In genomic region chr11:859394-860131, GRCh38 we compare ENCODE assay signal across 9 cellular contexts. TPM values are rescaled to one million over a fixed set of nuclear protein-coding genes. Genes with fewer than 3 reads are reported as not detected.
A peak's percentile ranks its signal among the peaks of the same experiment; 100 is the strongest.
DNase-seq lines count a peak whose midpoint lies in the region; ATAC-seq, FAIRE-seq and TF ChIP-seq lines count a peak whose summit lies in the region.
"Had no signal": no experiment of that assay in that cellular context is flagged by ENCODE, and none has a peak within 500 bp of the region (broad histone marks: within the 10 kb centered on the region; RNA-seq: fewer than 3 reads in every experiment).

No MANE protein-coding gene starts in this region.

- H3K4me1 ChIP-seq in A549 = peaks cover 49% of the 10 kb centered on the region
- H3K4me1 ChIP-seq in adrenal gland (replicated peaks in 1 of 2) = peaks cover 0 to 19% of the 10 kb centered on the region in 2 donors
- peaks cover 31% of the 10 kb centered on the region for H3K4me1 ChIP-seq in hepatocyte (ENCODE audit: insufficient read depth)
- peaks cover 5% of the 10 kb centered on the region in 2 donors for H3K4me1 ChIP-seq in thyroid gland

- H3K9me3 ChIP-seq in A549 (no peaks in the 10 kb centered on the region), adrenal gland (replicated peaks in 1 of 3) (no peaks in the 10 kb centered on the region), hepatocyte (ENCODE audit: low read depth) (no peaks in the 10 kb centered on the region), thyroid gland (no peaks in the 10 kb centered on the region)

- DNase-seq in A549 (ENCODE audit: low read depth in 1 of 2, low spot score in 1 of 2) = peak; percentile 65 to 70
- DNase-seq in MV-4-11 (lab: John Stamatoyannopoulos, UW) = peak; percentile 44
- peak in 6 of 7 donors; percentile 76 to 90 (median 84) for DNase-seq in adrenal gland
- peak; percentile 87 for DNase-seq in hepatocyte (ENCODE audit: low spot score)
- peak; percentile 77 to 81 for DNase-seq in thyroid gland
- no peak for DNase-seq in ACHN
- DNase-seq in natural killer cell = no peak
- DNase-seq: activated B cell treated with CpG ODN at 0.5 μM for 24 hours had no signal

- H3K4me3 ChIP-seq in A549 = no peak overlapping the region
- H3K4me3 ChIP-seq in adrenal gland = no peak overlapping the region
- H3K4me3 ChIP-seq in hepatocyte = no peak overlapping the region
- no peak overlapping the region for H3K4me3 ChIP-seq in thyroid gland (replicated peaks in 1 of 3)

- H3K4me2 ChIP-seq in A549 (no peak overlapping the region), hepatocyte (peak overlapping the region; percentile 67)

- no peaks in the 10 kb centered on the region for H3K36me3 Mint-ChIP-seq in natural killer cell

- H3K79me2 ChIP-seq in hepatocyte = no peaks in the 10 kb centered on the region

- CTCF ChIA-PET in A549 (lab: Yijun Ruan, JAX) = interaction anchor here (0.7 to 9.0 kb wide), 6 partner anchors 8 to 192 kb away, joined by 3 to 34 read pairs (median 4); no protein-coding TSS in a partner anchor

- no peak for TF ChIP-seq RAD21 in A549 (conservative IDR thresholded peaks at IDR 0.05 in 1 of 2, IDR thresholded peaks at IDR 0.05 in 1 of 2)

- H3K27me3 ChIP-seq in adrenal gland = no peaks in the 10 kb centered on the region
- no peaks in the 10 kb centered on the region for H3K27me3 ChIP-seq in hepatocyte
- H3K27me3 ChIP-seq in thyroid gland = no peaks in the 10 kb centered on the region

- H3K9me3 Mint-ChIP-seq in natural killer cell = no peaks in the 10 kb centered on the region
- H3K9me3 Mint-ChIP-seq: activated B cell treated with CpG ODN at 0.5 μM for 24 hours had no signal

- TF ChIP-seq EP300 in A549 (IDR thresholded peaks at IDR 0.05) = no peak

- H3K4me1 Mint-ChIP-seq in natural killer cell = peaks cover 7 to 12% of the 10 kb centered on the region in 2 donors
- H3K4me1 Mint-ChIP-seq: activated B cell treated with CpG ODN at 0.5 μM for 24 hours had no signal

- in situ Hi-C loops in ACHN (cut with HindIII; ENCODE audit: low pct_ligation_motif_present, low pct_unique_long_range_greater_than_20kb, low sequenced_read_pairs) = no loop called here

- 66% methylated on average over 19 of the region's 31 CpGs for WGBS in A549 (ENCODE audit: missing lambda C conversion rate)
- 18 to 55% (median 38%) methylated on average over 4 to 30 of the region's 31 CpGs for WGBS in adrenal gland, 4 donors
- WGBS in hepatocyte (ENCODE audit: low lambda C conversion rate, missing lambda C conversion rate) = 60% methylated on average over 14 of the region's 31 CpGs
- 46 to 59% methylated on average over 14 to 20 of the region's 31 CpGs for WGBS in thyroid gland, 2 donors

- H3K9me2 ChIP-seq in hepatocyte (replicated peaks; ENCODE audit: insufficient read depth) = no peaks in the 10 kb centered on the region

- no peaks in the 10 kb centered on the region for H3K27me3 Mint-ChIP-seq in natural killer cell (ENCODE audit: low read depth in 2 of 2)
- H3K27me3 Mint-ChIP-seq: activated B cell treated with CpG ODN at 0.5 μM for 24 hours had no signal

- peak overlapping the region in 1 of 2 experiments; percentile 71; a peak in 3 of 6 replicates for H3K27ac ChIP-seq in A549
- peak overlapping the region in 2 of 5 donors; percentile 41 to 59 for H3K27ac ChIP-seq in adrenal gland
- peak overlapping the region; percentile 76 for H3K27ac ChIP-seq in hepatocyte
- no peak overlapping the region for H3K27ac ChIP-seq in thyroid gland

- POLR2A ChIA-PET in A549 (lab: Yijun Ruan, JAX) = interaction anchor here (1.0 to 1.2 kb wide), 2 partner anchors 8 to 11 kb away, joined by 5 to 7 read pairs; no protein-coding TSS in a partner anchor

- H3K36me3 ChIP-seq in adrenal gland (replicated peaks in 1 of 2) (no peaks in the 10 kb centered on the region), hepatocyte (replicated peaks; ENCODE audit: insufficient read depth, low read depth) (no peaks in the 10 kb centered on the region), thyroid gland (peaks cover 3 to 10% of the 10 kb centered on the region in 2 donors)

- H3K27ac Mint-ChIP-seq in natural killer cell = no peak overlapping the region
- H3K27ac Mint-ChIP-seq: activated B cell treated with CpG ODN at 0.5 μM for 24 hours had no signal

- no peaks in the 10 kb centered on the region for H4K20me1 ChIP-seq in hepatocyte (ENCODE audit: insufficient read depth, poor library complexity, severe bottlenecking)

- no peak for FAIRE-seq in A549 (lab: Jason Lieb, UNC)

- intact Hi-C loops in adrenal gland (cut with DNase I) = loop anchor here in 1 of 2 donors (5.0 kb wide), 1 partner anchor 193 kb away; no protein-coding TSS in a partner anchor
- intact Hi-C loops in thyroid gland (cut with DNase I) = no loop called here
- intact Hi-C loops in natural killer cell (cut with micrococcal nuclease) = no loop called here

- H3K4me3 Mint-ChIP-seq in natural killer cell = no peak overlapping the region
- H3K4me3 Mint-ChIP-seq: activated B cell treated with CpG ODN at 0.5 μM for 24 hours had no signal

- H2AFZ ChIP-seq in hepatocyte = no peak overlapping the region

- TF ChIP-seq POLR2A in A549 (IDR thresholded peaks at IDR 0.05; ENCODE audit: low read length) = no peak
- TF ChIP-seq POLR2A in adrenal gland (IDR thresholded peaks at IDR 0.05) = no peak
- no peak for TF ChIP-seq POLR2A in thyroid gland (IDR thresholded peaks at IDR 0.05)

- peak; percentile 16 to 60 for ATAC-seq in A549
- no peak for ATAC-seq in HG03135 (IDR thresholded peaks at IDR 0.05; ENCODE audit: unreplicated experiment)
- no peak for ATAC-seq in natural killer cell

- TF ChIP-seq CTCF in A549 (IDR thresholded peaks at IDR 0.05) (no peak), adrenal gland (IDR thresholded peaks at IDR 0.05) (no peak), hepatocyte (IDR thresholded peaks at IDR 0.05; ENCODE audit: poor library complexity) (no peak), thyroid gland (IDR thresholded peaks at IDR 0.05) (no peak), natural killer cell (IDR thresholded peaks at IDR 0.05) (no peak)

RNA-seq across cellular contexts. Expression of gene TSPAN4, which starts 16.9 kb away (rescaled TPM):
- polyA plus RNA-seq in A549 (2011; rRNA removed) = 83.5 and 87.8 TPM in 2 replicates
- polyA plus RNA-seq in A549 (2012; cell fraction: cytosol; rRNA removed) = 286 and 346 TPM in 2 replicates
- 714 and 975 TPM in 2 replicates for polyA plus RNA-seq in A549 (2012; cell fraction: nucleus; rRNA removed)
- polyA plus RNA-seq in A549 (2017; fragmentation: RNase III; extraction: RNeasy Plus Mini Kit Qiagen cat#74134 plus additional on column Dnase treatment) = 145 to 150 TPM (median 146 TPM) in 3 replicates
- polyA minus RNA-seq in A549 (2011; rRNA and poly(A)+ RNA removed) = 46.9 and 63.5 TPM in 2 replicates
- total RNA-seq in adrenal gland = 100 to 1,000 TPM in 2 of 8 donors, 10 to 100 TPM in 6; 39.7 to 207 (median 75.4) TPM
- 10 to 100 TPM in 2 of 3 donors, 1 to 10 TPM in 1; 5.2 to 50.4 (median 41.2) TPM for polyA plus RNA-seq in adrenal gland
- 62.5 and 82.8 TPM in 2 replicates for total RNA-seq in hepatocyte
- polyA plus RNA-seq in hepatocyte = 148 and 177 TPM in 2 replicates
- total RNA-seq in thyroid gland = 100 to 1,000 TPM in 2 of 4 donors, 10 to 100 TPM in 2; 86.1 to 127 (median 107) TPM
- total RNA-seq in natural killer cell = 10 to 100 TPM; 11.2 to 18.6 (median 14.6) TPM

RNA-seq across cellular contexts. Expression of gene POLR2L, which starts 17.2 kb away (rescaled TPM):
- 140 and 197 TPM in 2 replicates for polyA plus RNA-seq in A549 (2011; rRNA removed)
- polyA plus RNA-seq in A549 (2012; cell fraction: cytosol; rRNA removed) = 1,407 and 1,430 TPM in 2 replicates
- polyA plus RNA-seq in A549 (2012; cell fraction: nucleus; rRNA removed) = 294 and 364 TPM in 2 replicates
- 773 to 868 TPM (median 807 TPM) in 3 replicates for polyA plus RNA-seq in A549 (2017; fragmentation: RNase III; extraction: RNeasy Plus Mini Kit Qiagen cat#74134 plus additional on column Dnase treatment)
- 73.3 and 88.5 TPM in 2 replicates for polyA minus RNA-seq in A549 (2011; rRNA and poly(A)+ RNA removed)
- total RNA-seq in adrenal gland = 100 to 1,000 TPM in 4 of 8 donors, 10 to 100 TPM in 4; 26.2 to 206 (median 108) TPM
- polyA plus RNA-seq in adrenal gland = 100 to 1,000 TPM in 1 of 3 donors, 10 to 100 TPM in 2; 43.3 to 163 (median 96.5) TPM
- total RNA-seq in hepatocyte = 38.0 and 50.2 TPM in 2 replicates
- 372 and 402 TPM in 2 replicates for polyA plus RNA-seq in hepatocyte
- 10 to 100 TPM; 17.9 to 89.2 (median 52.4) TPM for total RNA-seq in thyroid gland
- total RNA-seq in natural killer cell = 10 to 100 TPM; 48.2 to 63.8 (median 61.2) TPM

RNA-seq across cellular contexts. Expression of gene CD151, which starts 26.8 kb away (rescaled TPM):
- 409 and 523 TPM in 2 replicates for polyA plus RNA-seq in A549 (2011; rRNA removed)
- polyA plus RNA-seq in A549 (2012; cell fraction: cytosol; rRNA removed) = 964 and 1,353 TPM in 2 replicates
- 1,564 and 2,065 TPM in 2 replicates for polyA plus RNA-seq in A549 (2012; cell fraction: nucleus; rRNA removed)
- polyA plus RNA-seq in A549 (2017; fragmentation: RNase III; extraction: RNeasy Plus Mini Kit Qiagen cat#74134 plus additional on column Dnase treatment) = 649 to 701 TPM (median 695 TPM) in 3 replicates
- polyA minus RNA-seq in A549 (2011; rRNA and poly(A)+ RNA removed) = 530 and 576 TPM in 2 replicates
- total RNA-seq in adrenal gland = 100 to 1,000 TPM; 182 to 387 (median 330) TPM
- 100 to 1,000 TPM; 111 to 268 (median 246) TPM for polyA plus RNA-seq in adrenal gland
- 248 and 260 TPM in 2 replicates for total RNA-seq in hepatocyte
- 356 and 392 TPM in 2 replicates for polyA plus RNA-seq in hepatocyte
- total RNA-seq in thyroid gland = 100 to 1,000 TPM; 135 to 326 (median 298) TPM
- total RNA-seq in natural killer cell = 10 to 100 TPM; 40.9 to 68.3 (median 52.9) TPM

RNA-seq across cellular contexts. Expression of gene CRACR2B, which starts 31.8 kb away (rescaled TPM):
- polyA plus RNA-seq in A549 (2011; rRNA removed) (1.2 and 1.8 TPM in 2 replicates), A549 (2017; fragmentation: RNase III; extraction: RNeasy Plus Mini Kit Qiagen cat#74134 plus additional on column Dnase treatment) (3.0 to 3.3 TPM (median 3.1 TPM) in 3 replicates), adrenal gland (10 to 100 TPM in 2 of 3 donors, 1 to 10 TPM in 1; 1.0 to 91.3 (median 39.3) TPM), hepatocyte (33.2 and 39.7 TPM in 2 replicates)
- 2.9 and 3.3 TPM in 2 replicates for polyA plus RNA-seq in A549 (2012; cell fraction: cytosol; rRNA removed)
- polyA plus RNA-seq in A549 (2012; cell fraction: nucleus; rRNA removed) = 8.2 and 9.3 TPM in 2 replicates
- polyA minus RNA-seq in A549 (2011; rRNA and poly(A)+ RNA removed) = 0.70 and 1.2 TPM in 2 replicates
- total RNA-seq in adrenal gland (10 to 100 TPM in 6 of 8 donors, 1 to 10 TPM in 2; 5.9 to 22.6 (median 15.6) TPM), hepatocyte (9.7 and 10.2 TPM in 2 replicates), thyroid gland (10 to 100 TPM in 2 of 4 donors, 1 to 10 TPM in 2; 4.1 to 21.2 (median 12.3) TPM), natural killer cell (10 to 100 TPM in 1 of 3 donors, 1 to 10 TPM in 2; 3.4 to 10.1 (median 3.8) TPM)

RNA-seq across cellular contexts. Expression of gene PNPLA2, which starts 40.8 kb away (rescaled TPM):
- 13.2 and 16.1 TPM in 2 replicates for polyA plus RNA-seq in A549 (2011; rRNA removed)
- polyA plus RNA-seq in A549 (2012; cell fraction: cytosol; rRNA removed) = 45.8 and 63.3 TPM in 2 replicates
- 114 and 198 TPM in 2 replicates for polyA plus RNA-seq in A549 (2012; cell fraction: nucleus; rRNA removed)
- polyA plus RNA-seq in A549 (2017; fragmentation: RNase III; extraction: RNeasy Plus Mini Kit Qiagen cat#74134 plus additional on column Dnase treatment) = 25.1 to 29.2 TPM (median 25.4 TPM) in 3 replicates
- 33.9 and 38.8 TPM in 2 replicates for polyA minus RNA-seq in A549 (2011; rRNA and poly(A)+ RNA removed)
- 100 to 1,000 TPM in 4 of 8 donors, 10 to 100 TPM in 4; 75.9 to 311 (median 124) TPM for total RNA-seq in adrenal gland
- 100 to 1,000 TPM in 2 of 3 donors, 10 to 100 TPM in 1; 46.2 to 403 (median 162) TPM for polyA plus RNA-seq in adrenal gland
- total RNA-seq in hepatocyte = 12.2 and 12.9 TPM in 2 replicates
- polyA plus RNA-seq in hepatocyte = 50.0 and 57.3 TPM in 2 replicates
- 10 to 100 TPM; 35.8 to 95.0 (median 57.6) TPM for total RNA-seq in thyroid gland
- 100 to 1,000 TPM; 184 to 218 (median 201) TPM for total RNA-seq in natural killer cell

Comparison
In these comparisons a context has a peak if more than half of its experiments do, and no peak if none do; other contexts are left out.
1. ATAC-seq: peak in A549 (2 of 2); none in HG03135 (single experiment) and natural killer cell (0 of 3).
2. DNase-seq: peak in A549 (2 of 2), MV-4-11 (single experiment), adrenal gland (6 of 7), hepatocyte (single experiment) and thyroid gland (2 of 2); none in ACHN (single experiment) and natural killer cell (single experiment).